In genomic region chr7:26345837-26346236, GRCh38 we compare ENCODE assay signal across 23 cellular contexts. TPM values are rescaled to one million over a fixed set of nuclear protein-coding genes. Genes with fewer than 3 reads are reported as not detected.
"Had no signal": no experiment of that assay in that cellular context is flagged by ENCODE, and none has a peak within 500 bp of the region (broad histone marks: within the 10 kb centered on the region; RNA-seq: fewer than 3 reads in every experiment).

No MANE protein-coding gene starts in this region.

- H3K4me1 ChIP-seq: gastroesophageal sphincter, neural progenitor cell, prostate gland, right atrium auricular region, vagina had no signal

- H3K27ac Mint-ChIP-seq: activated naive CD8-positive, alpha-beta T cell treated with anti-CD3 and anti-CD28 coated beads, Interleukin-2, amount 10 ng/mL, durations not matched to agents 7 days and 5 days; neural progenitor cell had no signal

- ATAC-seq: activated CD8-positive, alpha-beta memory T cell treated with anti-CD3 and anti-CD28 coated beads, Interleukin-2, amount 10 ng/mL, durations not matched to agents 7 days and 5 days; activated T-helper 17 cell treated with anti-CD3 and anti-CD28 coated beads, Interleukin-2, amount 50 U/mL, for 72 hours; gastroesophageal sphincter; heart left ventricle; left ventricle myocardium superior; naive thymus-derived CD4-positive, alpha-beta T cell; stimulated activated naive CD8-positive, alpha-beta T cell treated with anti-CD3 and anti-CD28 coated beads, Interleukin-15, Interleukin-2, amounts not matched to agents 100 U/mL and 50 U/mL, for 24 hours had no signal

- H3K36me3 ChIP-seq: gastroesophageal sphincter, neural progenitor cell, prostate gland, right atrium auricular region, transverse colon, vagina had no signal

- DNase-seq: activated CD4-positive, alpha-beta T cell treated with anti-CD3 and anti-CD28 coated beads for 1 hour; activated CD4-positive, alpha-beta T cell treated with anti-CD3 and anti-CD28 coated beads, Interleukin-2, amount 50 U/mL, for 48 hours; activated CD8-positive, alpha-beta memory T cell treated with anti-CD3 and anti-CD28 coated beads, Interleukin-2, amount 10 ng/mL, durations not matched to agents 7 days and 5 days; activated naive CD4-positive, alpha-beta T cell treated with Interleukin-2 at 50 U/mL for 16 hours; activated naive CD8-positive, alpha-beta T cell treated with anti-CD3 and anti-CD28 coated beads, Interleukin-2, amount 10 ng/mL, durations not matched to agents 7 days and 5 days; erythroblast; heart left ventricle; left ventricle myocardium superior; mesenchymal stem cell; naive thymus-derived CD4-positive, alpha-beta T cell; stimulated activated CD4-positive, alpha-beta T cell treated with anti-CD3 and anti-CD28 coated beads, Interleukin-2, amount 100 ng/mL, for 24 hours; stimulated activated naive CD8-positive, alpha-beta T cell treated with anti-CD3 and anti-CD28 coated beads, Interleukin-15, Interleukin-2, amounts not matched to agents 100 U/mL and 50 U/mL, for 24 hours; substantia nigra; T1000; transverse colon had no signal

- H3K9me3 Mint-ChIP-seq: activated naive CD8-positive, alpha-beta T cell treated with anti-CD3 and anti-CD28 coated beads, Interleukin-2, amount 10 ng/mL, durations not matched to agents 7 days and 5 days; activated T-helper 17 cell treated with anti-CD3 and anti-CD28 coated beads, Interleukin-2, amount 50 U/mL, for 72 hours; brain; naive thymus-derived CD4-positive, alpha-beta T cell; neural progenitor cell had no signal

- H3K27ac ChIP-seq: gastroesophageal sphincter, heart left ventricle, neural progenitor cell, right atrium auricular region, transverse colon, vagina had no signal

- H3K4me3 Mint-ChIP-seq: activated CD8-positive, alpha-beta memory T cell treated with anti-CD3 and anti-CD28 coated beads, Interleukin-2, amount 10 ng/mL, durations not matched to agents 7 days and 5 days; activated naive CD8-positive, alpha-beta T cell treated with anti-CD3 and anti-CD28 coated beads, Interleukin-2, amount 10 ng/mL, durations not matched to agents 7 days and 5 days; activated T-helper 17 cell treated with anti-CD3 and anti-CD28 coated beads, Interleukin-2, amount 50 U/mL, for 72 hours; brain; naive thymus-derived CD4-positive, alpha-beta T cell; neural progenitor cell had no signal

- H3K27me3 ChIP-seq: neural progenitor cell, right atrium auricular region, transverse colon, vagina had no signal

- H3K4me3 ChIP-seq: gastroesophageal sphincter, heart left ventricle, neural progenitor cell, prostate gland, right atrium auricular region, transverse colon, vagina had no signal

- H3K27me3 Mint-ChIP-seq: activated CD8-positive, alpha-beta memory T cell treated with anti-CD3 and anti-CD28 coated beads, Interleukin-2, amount 10 ng/mL, durations not matched to agents 7 days and 5 days; activated naive CD8-positive, alpha-beta T cell treated with anti-CD3 and anti-CD28 coated beads, Interleukin-2, amount 10 ng/mL, durations not matched to agents 7 days and 5 days; activated T-helper 17 cell treated with anti-CD3 and anti-CD28 coated beads, Interleukin-2, amount 50 U/mL, for 72 hours; naive thymus-derived CD4-positive, alpha-beta T cell had no signal

- H3K4me1 Mint-ChIP-seq: activated CD8-positive, alpha-beta memory T cell treated with anti-CD3 and anti-CD28 coated beads, Interleukin-2, amount 10 ng/mL, durations not matched to agents 7 days and 5 days; activated T-helper 17 cell treated with anti-CD3 and anti-CD28 coated beads, Interleukin-2, amount 50 U/mL, for 72 hours had no signal

RNA-seq across cellular contexts. Expression of gene SNX10, which starts 54.2 kb away (rescaled TPM):
- total RNA-seq: osteocyte had no signal
